Comparison of ENCODE assay signal across 9 cellular contexts in genomic region chr6:12977206-12977605, GRCh38.
"Had no signal": no experiment of that assay in that cellular context is flagged by ENCODE, and none has a peak within 500 bp of the region (broad histone marks: within the 10 kb centered on the region; RNA-seq: fewer than 3 reads in every experiment).

No MANE protein-coding gene starts in this region.

- H2AFZ ChIP-seq: GM23338 had no signal

- H3K4me3 ChIP-seq: GM23338 had no signal

- H3K4me1 Mint-ChIP-seq: GM23338, H9, IgD-negative memory B cell had no signal

- ATAC-seq: GM23338 had no signal

- H3K4me2 ChIP-seq: GM23338 had no signal

- H3K4me3 Mint-ChIP-seq: GM23338, H9, HFFc6, IgD-negative memory B cell had no signal

- FAIRE-seq: H1, H54, HTR-8/SVneo had no signal

- DNase-seq: H9, HCEC 1CT, HFFc6, KG1 had no signal

- H3K9me3 Mint-ChIP-seq: HFFc6 had no signal

- H3K27ac Mint-ChIP-seq: GM23338, H9, HFFc6, IgD-negative memory B cell had no signal
